ENCODE assay signal across 28 cellular contexts in genomic region chrX:37887347-37887746, GRCh38.
"Had no signal": no experiment of that assay in that cellular context is flagged by ENCODE, and none has a peak within 500 bp of the region (broad histone marks: within the 10 kb centered on the region; RNA-seq: fewer than 3 reads in every experiment).

No MANE protein-coding gene starts in this region.

- H3K27me3 ChIP-seq: neural progenitor cell, ovary, spleen, suprapubic skin, testis, tibial artery, transverse colon, upper lobe of right lung, uterus had no signal

- H3K4me3 ChIP-seq: neural progenitor cell, ovary, psoas muscle, skin epidermis, smooth muscle cell, spleen, suprapubic skin, testis, tibial artery, transverse colon, upper lobe of right lung, uterus had no signal

- H3K4me2 ChIP-seq: neural progenitor cell, smooth muscle cell had no signal

- H3K36me3 ChIP-seq: ovary, spleen, suprapubic skin, tibial artery, transverse colon, upper lobe of right lung, uterus had no signal

- H3K9me3 ChIP-seq: ovary, psoas muscle, spleen, suprapubic skin, testis, tibial artery, transverse colon, upper lobe of right lung, uterus had no signal

- H3K4me1 ChIP-seq: neural progenitor cell, parathyroid adenoma, psoas muscle, spleen, suprapubic skin, testis, tibial artery, transverse colon, upper lobe of right lung, uterus had no signal

- H2AFZ ChIP-seq: neural progenitor cell, parathyroid adenoma had no signal

- H3K9ac ChIP-seq: neural progenitor cell, parathyroid adenoma had no signal

- ATAC-seq: natural killer cell; psoas muscle; right cardiac atrium; sciatic nerve; stimulated activated memory B cell treated with anti-CD40 and anti-IgM and Interleukin-4, amounts not matched to agents 10 μg/mL and 1 μg/mL and 100 μg/mL, for 72 hours; stimulated activated naive CD8-positive, alpha-beta T cell treated with anti-CD3 and anti-CD28 coated beads, Interleukin-15, amount 100 ng/mL, for 72 hours; stimulated activated naive CD8-positive, alpha-beta T cell treated with anti-CD3 and anti-CD28 coated beads, Interleukin-15, Interleukin-2, amounts not matched to agents 100 U/mL and 50 U/mL, for 24 hours; upper lobe of right lung had no signal

- H3K79me2 ChIP-seq: parathyroid adenoma had no signal

- H3K27ac ChIP-seq: neural progenitor cell, ovary, parathyroid adenoma, psoas muscle, skin epidermis, spleen, suprapubic skin, testis, tibial artery, transverse colon, upper lobe of right lung, uterus had no signal

- DNase-seq: natural killer cell; occipital lobe; ovary; posterior cingulate gyrus; psoas muscle; right cardiac atrium; spleen; stimulated activated CD4-positive, alpha-beta T cell treated with anti-CD3 and anti-CD28 coated beads, Interleukin-12 subunit alpha, Interleukin-12 subunit beta, amount 100 ng/mL, for 4 hours; stimulated activated CD4-positive, alpha-beta T cell treated with anti-CD3 and anti-CD28 coated beads, Interleukin-1b, Interleukin-23, amount 100 ng/mL, for 48 hours; stimulated activated CD4-positive, alpha-beta T cell treated with anti-CD3 and anti-CD28 coated beads, Interleukin-4, amount 100 ng/mL, for 1 hour; stimulated activated CD4-positive, alpha-beta T cell treated with anti-CD3 and anti-CD28 coated beads, Interleukin-4, amount 100 ng/mL, for 4 hours; stimulated activated CD8-positive, alpha-beta memory T cell treated with anti-CD3 and anti-CD28 coated beads, Interleukin-4, amount 100 ng/mL, for 48 hours; stimulated activated naive CD4-positive, alpha-beta T cell; stimulated activated naive CD8-positive, alpha-beta T cell treated with anti-CD3 and anti-CD28 coated beads, Interleukin-15, amount 100 ng/mL, for 72 hours; stimulated activated naive CD8-positive, alpha-beta T cell treated with anti-CD3 and anti-CD28 coated beads, Interleukin-15, Interleukin-2, amounts not matched to agents 100 U/mL and 50 U/mL, for 24 hours; substantia nigra; testis; tibial artery; transverse colon; upper lobe of right lung; uterus had no signal
